8 cellular contexts compared by ENCODE assay signal in genomic region chr3:138923531-138923994, GRCh38. TPM values are rescaled to one million over a fixed set of nuclear protein-coding genes. Genes with fewer than 3 reads are reported as not detected.
DNase-seq lines count a peak whose midpoint lies in the region; ATAC-seq and TF ChIP-seq lines count a peak whose summit lies in the region.

No MANE protein-coding gene starts in this region.

- no peak overlapping the region for H3K4me3 ChIP-seq in BJ (ENCODE audit: low read depth, low read length)

- peaks cover 4% of the 10 kb centered on the region for H3K27me3 ChIP-seq in BJ (ENCODE audit: control insufficient read depth, insufficient read depth, low read length)

- peak; percentile 91 for TF ChIP-seq CTCF in BJ (IDR thresholded peaks at IDR 0.05; ENCODE audit: insufficient read depth, low read depth, low read length)

- POLR2A ChIA-PET in BJ (lab: Charles Lee): no interaction called here

- CTCF ChIA-PET in BJ (lab: Yijun Ruan, JAX): interaction anchor here (0.6 to 14.1 kb wide), 35 partner anchors 8 to 588 kb away, joined by 3 to 291 read pairs (median 5); partner anchors contain the start of genes CEP70 and ESYT3

- no peaks in the 10 kb centered on the region for H3K36me3 Mint-ChIP-seq in activated CD4-positive, alpha-beta T cell treated with anti-CD3 and anti-CD28 coated beads, Interleukin-2, amount 10 ng/mL, durations not matched to agents 24 days and 14 days (ENCODE audit: low read depth)

- no peak overlapping the region for H3K27ac Mint-ChIP-seq in activated CD4-positive, alpha-beta T cell treated with anti-CD3 and anti-CD28 coated beads, Interleukin-2, amount 10 ng/mL, durations not matched to agents 24 days and 14 days

- H3K4me1 Mint-ChIP-seq in activated CD4-positive, alpha-beta T cell treated with anti-CD3 and anti-CD28 coated beads, Interleukin-2, amount 10 ng/mL, durations not matched to agents 24 days and 14 days: peaks cover 5% of the 10 kb centered on the region

- no peak for DNase-seq in BJ (ENCODE audit: low read depth)
- peak; percentile 64 for DNase-seq in GM19238 (ENCODE audit: insufficient read length, low spot score)
- DNase-seq in NCI-H526 (lab: John Stamatoyannopoulos, UW): peak; percentile 69 to 88
- peak; percentile 95 for DNase-seq in activated CD4-positive, alpha-beta T cell treated with anti-CD3 and anti-CD28 coated beads, Interleukin-2, amount 10 ng/mL, durations not matched to agents 24 days and 14 days
- DNase-seq in dedifferentiated amniotic fluid mesenchymal stem cell (ENCODE audit: extremely low spot score): peak; percentile 79
- DNase-seq in lung microvascular endothelial cell (ENCODE audit: low read depth in 2 of 2): peak; percentile 87 to 88
- DNase-seq in stimulated activated CD8-positive, alpha-beta memory T cell treated with anti-CD3 and anti-CD28 coated beads, Interleukin-12 subunit alpha, Interleukin-12 subunit beta, amount 100 ng/mL, for 4 hours (ENCODE audit: low read depth): peak; percentile 56

- peaks cover 17% of the 10 kb centered on the region for H3K27me3 Mint-ChIP-seq in activated CD4-positive, alpha-beta T cell treated with anti-CD3 and anti-CD28 coated beads, Interleukin-2, amount 10 ng/mL, durations not matched to agents 24 days and 14 days

- H3K4me3 Mint-ChIP-seq in activated CD4-positive, alpha-beta T cell treated with anti-CD3 and anti-CD28 coated beads, Interleukin-2, amount 10 ng/mL, durations not matched to agents 24 days and 14 days: no peak overlapping the region

- intact Hi-C loops in activated CD4-positive, alpha-beta T cell treated with anti-CD3 and anti-CD28 coated beads, Interleukin-2, amount 10 ng/mL, durations not matched to agents 24 days and 14 days (cut with micrococcal nuclease): loop anchor here (1.0 to 10.0 kb wide), 3 partner anchors 224 to 859 kb away; no protein-coding TSS in a partner anchor

- ATAC-seq in HG03432 (IDR thresholded peaks at IDR 0.05; ENCODE audit: unreplicated experiment): peak; percentile 81

- H3K9me3 Mint-ChIP-seq in activated CD4-positive, alpha-beta T cell treated with anti-CD3 and anti-CD28 coated beads, Interleukin-2, amount 10 ng/mL, durations not matched to agents 24 days and 14 days: no peaks in the 10 kb centered on the region

- no peaks in the 10 kb centered on the region for H3K36me3 ChIP-seq in BJ (ENCODE audit: control insufficient read depth, insufficient read depth, low read length)

RNA-seq across cellular contexts. Expression of gene FOXL2, which starts 23.4 kb away (rescaled TPM):
- 0.04 and 0.05 TPM in 2 replicates for polyA plus RNA-seq in BJ (2011; rRNA removed)
- not detected in 2 replicates for polyA minus RNA-seq in BJ (2011; rRNA and poly(A)+ RNA removed)
- not detected in 2 replicates for total RNA-seq in activated CD4-positive, alpha-beta T cell treated with anti-CD3 and anti-CD28 coated beads, Interleukin-2, amount 10 ng/mL, durations not matched to agents 24 days and 14 days
- total RNA-seq in lung microvascular endothelial cell: under 0.01 TPM in 1 of 2 replicates, not detected in the other

RNA-seq across cellular contexts. Expression of gene FOXL2NB, which starts 23.5 kb away (rescaled TPM):
- polyA plus RNA-seq in BJ (2011; rRNA removed): 0.07 and 0.13 TPM in 2 replicates
- polyA minus RNA-seq in BJ (2011; rRNA and poly(A)+ RNA removed): 0.43 TPM in 1 of 2 replicates, not detected in the other
- not detected in 2 replicates for total RNA-seq in activated CD4-positive, alpha-beta T cell treated with anti-CD3 and anti-CD28 coated beads, Interleukin-2, amount 10 ng/mL, durations not matched to agents 24 days and 14 days
- not detected in 2 replicates for total RNA-seq in lung microvascular endothelial cell
